Comparison of ENCODE assay signal across 16 cellular contexts in genomic region chr16:48340054-48340453, GRCh38.
"Had no signal": no experiment of that assay in that cellular context is flagged by ENCODE, and none has a peak within 500 bp of the region (broad histone marks: within the 10 kb centered on the region; RNA-seq: fewer than 3 reads in every experiment).

No MANE protein-coding gene starts in this region.

- H3K27ac Mint-ChIP-seq: activated T-helper 1 cell treated with anti-CD3 and anti-CD28 coated beads, Interleukin-12 subunit alpha, Interleukin-12 subunit beta, Interleukin-2, Interleukin-4 antibody, amounts not matched to agents 30 ng/mL and 10 ng/mL and 1 ng/mL, durations not matched to agents 14 hours and 24 hours and 36 hours; natural killer cell; progenitor cell of endocrine pancreas; T-helper 1 cell treated with Interleukin-12 subunit alpha and Interleukin-12 subunit beta and Interleukin-4 antibody, amounts not matched to agents 30 μg/mL and 1 μg/mL, for 36 hours had no signal

- DNase-seq: colonic mucosa; foreskin melanocyte; head of caudate nucleus; islet precursor cell; mammary epithelial cell; natural killer cell; nucleus accumbens; right lobe of liver; Right ventricle myocardium superior; stimulated activated naive CD4-positive, alpha-beta T cell; upper lobe of left lung had no signal

- H3K4me3 Mint-ChIP-seq: activated T-helper 1 cell treated with anti-CD3 and anti-CD28 coated beads, Interleukin-12 subunit alpha, Interleukin-12 subunit beta, Interleukin-2, Interleukin-4 antibody, amounts not matched to agents 30 ng/mL and 10 ng/mL and 1 ng/mL, durations not matched to agents 14 hours and 24 hours and 36 hours; natural killer cell; T-helper 1 cell treated with Interleukin-12 subunit alpha and Interleukin-12 subunit beta and Interleukin-4 antibody, amounts not matched to agents 30 μg/mL and 1 μg/mL, for 36 hours had no signal

- H3K27me3 Mint-ChIP-seq: progenitor cell of endocrine pancreas had no signal

- H3K9me3 Mint-ChIP-seq: activated T-helper 1 cell treated with anti-CD3 and anti-CD28 coated beads, Interleukin-12 subunit alpha, Interleukin-12 subunit beta, Interleukin-2, Interleukin-4 antibody, amounts not matched to agents 30 ng/mL and 10 ng/mL and 1 ng/mL, durations not matched to agents 14 hours and 24 hours and 36 hours; natural killer cell; T-helper 1 cell treated with Interleukin-12 subunit alpha and Interleukin-12 subunit beta and Interleukin-4 antibody, amounts not matched to agents 30 μg/mL and 1 μg/mL, for 36 hours had no signal

- ATAC-seq: left lobe of liver, natural killer cell, right lobe of liver, SK-N-SH treated with all-trans-retinoic acid at 6 μM for 48 hours had no signal
